Comparison of ENCODE assay signal across 8 cellular contexts in the genomic region with DNA sequence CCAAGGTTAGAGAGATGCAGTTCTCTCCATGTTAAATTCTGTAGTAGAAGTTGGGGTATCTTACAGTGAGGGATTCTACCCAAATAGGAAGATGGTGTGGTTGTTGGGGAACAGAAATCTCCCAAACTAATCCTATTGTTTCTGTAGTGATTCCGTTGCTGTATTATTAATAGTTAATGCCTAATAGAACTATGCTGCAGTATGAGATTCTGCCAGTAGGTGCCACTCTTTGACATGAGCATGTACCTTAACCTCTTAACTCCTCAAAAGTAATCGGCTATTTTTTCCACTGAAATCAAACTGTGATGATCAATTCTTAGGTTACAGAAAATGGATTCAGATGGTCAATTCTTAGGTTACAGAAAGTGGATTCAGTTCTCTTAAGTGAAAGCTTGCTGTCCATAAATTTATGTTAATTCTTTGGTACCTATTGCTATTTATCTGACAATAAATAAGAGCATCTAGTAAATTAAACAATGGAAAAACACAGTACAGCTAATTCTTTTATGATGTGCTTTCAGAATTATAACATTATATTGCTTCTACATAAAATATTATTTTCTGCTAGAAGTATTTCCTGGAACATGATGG.
DNase-seq lines count a peak whose midpoint lies in the region; ATAC-seq and TF ChIP-seq lines count a peak whose summit lies in the region.

No MANE protein-coding gene starts in this region.

- H3K27ac ChIP-seq in upper lobe of right lung: no peak overlapping the region

- peak; percentile 35 for DNase-seq in stimulated activated CD4-positive, alpha-beta T cell treated with anti-CD3 and anti-CD28 coated beads, Interleukin-4, amount 100 ng/mL, for 24 hours
- DNase-seq in stimulated activated CD4-positive, alpha-beta T cell treated with anti-CD3 and anti-CD28 coated beads, Interleukin-4, amount 100 ng/mL, for 4 hours: no peak
- DNase-seq in RPMI7951 (ENCODE audit: low read depth) (peak; percentile 47), fibroblast of the aortic adventitia (ENCODE audit: low read depth) (peak; percentile 70), upper lobe of right lung (no peak), HK-2 (ENCODE audit: unreplicated experiment) (no peak)
- DNase-seq in activated CD8-positive, alpha-beta memory T cell treated with anti-CD3 and anti-CD28 coated beads for 24 hours: no peak

- no peak overlapping the region for H3K4me3 ChIP-seq in fibroblast of the aortic adventitia (ENCODE audit: low read depth, low read length)
- no peak overlapping the region for H3K4me3 ChIP-seq in upper lobe of right lung

- H3K4me1 ChIP-seq in upper lobe of right lung: no peaks in the 10 kb centered on the region

- H3K27me3 ChIP-seq in upper lobe of right lung: no peaks in the 10 kb centered on the region

- peaks cover 6% of the 10 kb centered on the region for H3K9me3 ChIP-seq in upper lobe of right lung

- intact Hi-C loops in upper lobe of right lung (cut with DNase I): no loop called here

- H3K36me3 ChIP-seq in upper lobe of right lung: no peaks in the 10 kb centered on the region

- peak; percentile 61 for ATAC-seq in upper lobe of right lung
- no peak for ATAC-seq in HG02798 (IDR thresholded peaks at IDR 0.05; ENCODE audit: poor library complexity, unreplicated experiment)

- TF ChIP-seq CTCF in fibroblast of the aortic adventitia (IDR thresholded peaks at IDR 0.05; ENCODE audit: insufficient read depth, low read length): peak; percentile 71
- TF ChIP-seq CTCF in upper lobe of right lung (IDR thresholded peaks at IDR 0.05): peak; percentile 55

Comparison
In these comparisons a context has a peak if more than half of its experiments do, and no peak if none do; other contexts are left out.
1. DNase-seq: peak in stimulated activated CD4-positive, alpha-beta T cell treated with anti-CD3 and anti-CD28 coated beads, Interleukin-4, amount 100 ng/mL, for 24 hours (single experiment), RPMI7951 (single experiment) and fibroblast of the aortic adventitia (single experiment); none in stimulated activated CD4-positive, alpha-beta T cell treated with anti-CD3 and anti-CD28 coated beads, Interleukin-4, amount 100 ng/mL, for 4 hours (0 of 2), upper lobe of right lung (single experiment), HK-2 (single experiment) and activated CD8-positive, alpha-beta memory T cell treated with anti-CD3 and anti-CD28 coated beads for 24 hours (single experiment).